Comparison of ENCODE assay signal across 8 cellular contexts in genomic region chr1:100400332-100400933, GRCh38. TPM values are rescaled to one million over a fixed set of nuclear protein-coding genes. Genes with fewer than 3 reads are reported as not detected.
DNase-seq lines count a peak whose midpoint lies in the region; ATAC-seq and TF ChIP-seq lines count a peak whose summit lies in the region.

No MANE protein-coding gene starts in this region.

- H3K36me3 Mint-ChIP-seq in activated T-helper 2 cell treated with anti-CD3 and anti-CD28 coated beads, Interferon-gamma antibody, Interleukin-2, Interleukin-4, amounts not matched to agents 10 μg/mL and 5 μg/mL and 100 μg/mL, durations not matched to agents 14 hours and 24 hours and 36 hours (ENCODE audit: low read depth), result peaks cover 35% of the 10 kb centered on the region
- peaks cover 4% of the 10 kb centered on the region for H3K36me3 Mint-ChIP-seq in type B pancreatic cell

- H3K27ac Mint-ChIP-seq in activated T-helper 2 cell treated with anti-CD3 and anti-CD28 coated beads, Interferon-gamma antibody, Interleukin-2, Interleukin-4, amounts not matched to agents 10 μg/mL and 5 μg/mL and 100 μg/mL, durations not matched to agents 14 hours and 24 hours and 36 hours, result peak overlapping the region; percentile 90
- H3K27ac Mint-ChIP-seq in type B pancreatic cell, result no peak overlapping the region

- no peaks in the 10 kb centered on the region for H3K9me3 Mint-ChIP-seq in activated T-helper 2 cell treated with anti-CD3 and anti-CD28 coated beads, Interferon-gamma antibody, Interleukin-2, Interleukin-4, amounts not matched to agents 10 μg/mL and 5 μg/mL and 100 μg/mL, durations not matched to agents 14 hours and 24 hours and 36 hours
- H3K9me3 Mint-ChIP-seq in type B pancreatic cell, result no peaks in the 10 kb centered on the region

- H3K4me1 Mint-ChIP-seq in activated T-helper 2 cell treated with anti-CD3 and anti-CD28 coated beads, Interferon-gamma antibody, Interleukin-2, Interleukin-4, amounts not matched to agents 10 μg/mL and 5 μg/mL and 100 μg/mL, durations not matched to agents 14 hours and 24 hours and 36 hours (ENCODE audit: low read depth), result peaks cover 68% of the 10 kb centered on the region
- H3K4me1 Mint-ChIP-seq in type B pancreatic cell (ENCODE audit: unreplicated experiment), result peaks cover 7% of the 10 kb centered on the region

- peak overlapping the region; percentile 48 for H3K4me3 Mint-ChIP-seq in activated T-helper 2 cell treated with anti-CD3 and anti-CD28 coated beads, Interferon-gamma antibody, Interleukin-2, Interleukin-4, amounts not matched to agents 10 μg/mL and 5 μg/mL and 100 μg/mL, durations not matched to agents 14 hours and 24 hours and 36 hours (ENCODE audit: low read depth)
- H3K4me3 Mint-ChIP-seq in type B pancreatic cell, result no peak overlapping the region

- peak; percentile 22 for DNase-seq in A172 (ENCODE audit: low spot score)
- DNase-seq in NOMO-1 (lab: John Stamatoyannopoulos, UW; ENCODE audit: unreplicated experiment in 2 of 2), result peak; percentile 78 to 90
- peak; percentile 56 for DNase-seq in activated T-helper 2 cell treated with anti-CD3 and anti-CD28 coated beads, Interferon-gamma antibody, Interleukin-2, Interleukin-4, amounts not matched to agents 10 μg/mL and 5 μg/mL and 100 μg/mL, durations not matched to agents 14 hours and 24 hours and 36 hours (ENCODE audit: low spot score)
- DNase-seq in left lobe of liver (ENCODE audit: low spot score), result no peak
- peak; percentile 19 to 25 for DNase-seq in stimulated activated CD8-positive, alpha-beta memory T cell treated with anti-CD3 and anti-CD28 coated beads, Interleukin-7, amount 100 ng/mL, for 1 hour (ENCODE audit: low read depth in 2 of 2)
- DNase-seq in HPDE6-E6E7 (ENCODE audit: extremely low spot score), result no peak
- no peak for DNase-seq in type B pancreatic cell (ENCODE audit: extremely low spot score, unreplicated experiment)

- TF ChIP-seq CTCF in type B pancreatic cell (conservative IDR thresholded peaks at IDR 0.05), result no peak

- ATAC-seq in GM21423 (IDR thresholded peaks at IDR 0.05; ENCODE audit: unreplicated experiment) (peak; percentile 58), left lobe of liver (peak; percentile 48)

- no peaks in the 10 kb centered on the region for H3K27me3 Mint-ChIP-seq in activated T-helper 2 cell treated with anti-CD3 and anti-CD28 coated beads, Interferon-gamma antibody, Interleukin-2, Interleukin-4, amounts not matched to agents 10 μg/mL and 5 μg/mL and 100 μg/mL, durations not matched to agents 14 hours and 24 hours and 36 hours (ENCODE audit: low read depth)
- no peaks in the 10 kb centered on the region for H3K27me3 Mint-ChIP-seq in type B pancreatic cell

- intact Hi-C loops in activated T-helper 2 cell treated with anti-CD3 and anti-CD28 coated beads, Interferon-gamma antibody, Interleukin-2, Interleukin-4, amounts not matched to agents 10 μg/mL and 5 μg/mL and 100 μg/mL, durations not matched to agents 14 hours and 24 hours and 36 hours (cut with micrococcal nuclease), result loop anchor here (2.0 kb wide), 1 partner anchor 40 kb away; no protein-coding TSS in a partner anchor

RNA-seq across cellular contexts. Expression of gene CDC14A, which starts 48.1 kb away (rescaled TPM):
- total RNA-seq in A172 (2014; rRNA removed; shearing (Covaris generic)), result 8.0 and 8.3 TPM in 2 replicates
- 10.3 and 11.0 TPM in 2 replicates for total RNA-seq in activated T-helper 2 cell treated with anti-CD3 and anti-CD28 coated beads, Interferon-gamma antibody, Interleukin-2, Interleukin-4, amounts not matched to agents 10 μg/mL and 5 μg/mL and 100 μg/mL, durations not matched to agents 14 hours and 24 hours and 36 hours
- total RNA-seq in left lobe of liver (2.2 TPM), type B pancreatic cell (ENCODE audit: low replicate concordance) (9.7 and 11.4 TPM in 2 replicates)

Comparison
In these comparisons a context has a peak if more than half of its experiments do, and no peak if none do; other contexts are left out.
1. DNase-seq: peak in A172 (single experiment), NOMO-1 (2 of 2), activated T-helper 2 cell treated with anti-CD3 and anti-CD28 coated beads, Interferon-gamma antibody, Interleukin-2, Interleukin-4, amounts not matched to agents 10 μg/mL and 5 μg/mL and 100 μg/mL, durations not matched to agents 14 hours and 24 hours and 36 hours (single experiment) and stimulated activated CD8-positive, alpha-beta memory T cell treated with anti-CD3 and anti-CD28 coated beads, Interleukin-7, amount 100 ng/mL, for 1 hour (2 of 2); none in left lobe of liver (single experiment), HPDE6-E6E7 (single experiment) and type B pancreatic cell (single experiment).